ENCODE assay signal across 9 cellular contexts in the genomic region with DNA sequence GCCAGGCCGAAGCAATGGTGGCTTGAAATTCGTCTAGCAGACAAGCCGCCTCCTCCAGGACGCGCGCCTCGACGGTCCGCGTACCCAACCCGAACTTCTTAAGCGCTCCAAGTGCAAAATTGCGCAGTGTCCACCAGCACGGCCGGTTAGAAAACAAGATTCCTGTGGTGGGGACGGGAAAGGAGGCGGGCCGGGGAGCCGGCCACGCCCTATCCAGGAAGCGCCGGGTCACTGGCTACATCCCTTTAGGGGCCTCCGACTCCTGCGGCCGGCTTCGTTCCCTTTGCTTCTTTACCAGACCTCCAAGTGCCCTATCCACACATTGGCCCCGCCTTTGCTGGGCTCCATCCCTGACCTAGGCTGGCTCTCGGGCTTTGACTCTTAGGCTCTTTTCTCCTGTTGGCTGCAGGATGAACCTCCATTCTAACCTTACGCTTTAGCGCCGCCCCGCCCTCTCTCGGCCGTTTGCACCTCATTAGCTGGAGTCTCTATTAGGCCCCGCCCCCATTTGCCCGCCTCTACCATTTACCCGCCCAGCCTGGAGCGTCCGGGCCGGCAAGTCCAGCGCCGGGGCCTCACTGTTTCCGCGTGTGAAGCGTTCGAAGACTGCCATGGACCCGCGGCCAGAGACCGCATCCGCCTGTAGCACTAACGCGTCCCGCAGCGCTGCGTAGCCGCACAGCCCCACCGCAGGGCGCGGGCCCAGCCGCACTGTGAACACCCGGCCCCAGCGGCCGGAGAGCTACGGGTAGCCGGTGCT. TPM values are rescaled to one million over a fixed set of nuclear protein-coding genes. Genes with fewer than 3 reads are reported as not detected.
A peak's percentile ranks its signal among the peaks of the same experiment; 100 is the strongest.
DNase-seq lines count a peak whose midpoint lies in the region; ATAC-seq and TF ChIP-seq lines count a peak whose summit lies in the region.
"Not testable (repeated sequence)": the region's sequence is repeated elsewhere in the genome, so short reads cannot be mapped to it uniquely, and the experiment has no call there.
"Had no signal": no experiment of that assay in that cellular context is flagged by ENCODE, and none has a peak within 500 bp of the region (broad histone marks: within the 10 kb centered on the region; RNA-seq: fewer than 3 reads in every experiment).

No MANE protein-coding gene starts in this region.

- H3K4me1 ChIP-seq in upper lobe of left lung: peaks cover 64 to 72% (median 66%) of the 10 kb centered on the region in 4 donors

- not testable (repeated sequence) for H3K9me3 ChIP-seq in upper lobe of left lung

- TF ChIP-seq POLR2A in upper lobe of left lung (IDR thresholded peaks at IDR 0.05): peak in 1 of 4 donors; percentile 49

- H3K4me3 ChIP-seq in GM12865 (ENCODE audit: low read depth, low read length): peak overlapping the region; percentile 45
- H3K4me3 ChIP-seq in upper lobe of left lung: peak overlapping the region; percentile 25 to 56 (median 45)

- H3K36me3 Mint-ChIP-seq in activated CD4-positive, alpha-beta T cell treated with anti-CD3 and anti-CD28 coated beads, Interleukin-2, amount 10 ng/mL, durations not matched to agents 24 days and 14 days (ENCODE audit: low read depth): peaks cover 27% of the 10 kb centered on the region
- peaks cover 33% of the 10 kb centered on the region for H3K36me3 Mint-ChIP-seq in central memory CD8-positive, alpha-beta T cell (ENCODE audit: insufficient read depth)

- peak overlapping the region; percentile 76 to 82 (median 80) for H3K27ac ChIP-seq in upper lobe of left lung

- H3K4me1 Mint-ChIP-seq in activated CD4-positive, alpha-beta T cell treated with anti-CD3 and anti-CD28 coated beads, Interleukin-2, amount 10 ng/mL, durations not matched to agents 24 days and 14 days: peaks cover 44% of the 10 kb centered on the region
- peaks cover 69% of the 10 kb centered on the region for H3K4me1 Mint-ChIP-seq in central memory CD8-positive, alpha-beta T cell

- TF ChIP-seq CTCF in GM12865 (IDR thresholded peaks at IDR 0.05; ENCODE audit: insufficient read depth, low read depth, low read length, missing control alignments): not testable (repeated sequence)
- TF ChIP-seq CTCF in upper lobe of left lung (IDR thresholded peaks at IDR 0.05): peak in 2 of 6 experiments; percentile 19 to 23

- ATAC-seq in HG02970 (IDR thresholded peaks at IDR 0.05; ENCODE audit: low FRiP score, unreplicated experiment) (peak; percentile 58), upper lobe of left lung (ENCODE audit: low FRiP score in 2 of 2) (peak; percentile 94 to 95)
- ATAC-seq in central memory CD8-positive, alpha-beta T cell (replicated peaks; ENCODE audit: extremely low read depth, poor library complexity, severe bottlenecking): peak; percentile 68

- H3K36me3 ChIP-seq in upper lobe of left lung: peaks cover 14 to 30% (median 26%) of the 10 kb centered on the region in 4 donors

- H3K9me3 Mint-ChIP-seq in activated CD4-positive, alpha-beta T cell treated with anti-CD3 and anti-CD28 coated beads, Interleukin-2, amount 10 ng/mL, durations not matched to agents 24 days and 14 days; central memory CD8-positive, alpha-beta T cell: not testable (repeated sequence)

- WGBS in upper lobe of left lung, 2 donors: 0 to 1% methylated on average over 18 to 23 of the region's 65 CpGs

- H3K27me3 Mint-ChIP-seq in activated CD4-positive, alpha-beta T cell treated with anti-CD3 and anti-CD28 coated beads, Interleukin-2, amount 10 ng/mL, durations not matched to agents 24 days and 14 days: peaks cover 27% of the 10 kb centered on the region
- H3K27me3 Mint-ChIP-seq in central memory CD8-positive, alpha-beta T cell: not testable (repeated sequence)

- intact Hi-C loops in activated CD4-positive, alpha-beta T cell treated with anti-CD3 and anti-CD28 coated beads, Interleukin-2, amount 10 ng/mL, durations not matched to agents 24 days and 14 days (cut with micrococcal nuclease): not testable (repeated sequence)

- peak overlapping the region; percentile 82 for H3K27ac Mint-ChIP-seq in activated CD4-positive, alpha-beta T cell treated with anti-CD3 and anti-CD28 coated beads, Interleukin-2, amount 10 ng/mL, durations not matched to agents 24 days and 14 days
- H3K27ac Mint-ChIP-seq in central memory CD8-positive, alpha-beta T cell (ENCODE audit: low read depth): peak overlapping the region; percentile 94

- TF ChIP-seq EP300 in upper lobe of left lung (IDR thresholded peaks at IDR 0.05): not testable (repeated sequence)

- DNase-seq in GM12865 (ENCODE audit: low read depth): peak; percentile 66
- DNase-seq in NCI-H526 treated with DMSO at 0.1 percent for 48 hours (lab: John Stamatoyannopoulos, UW): peak; percentile 59
- peak; percentile 90 for DNase-seq in activated CD4-positive, alpha-beta T cell treated with anti-CD3 and anti-CD28 coated beads, Interleukin-2, amount 10 ng/mL, durations not matched to agents 24 days and 14 days
- DNase-seq in central memory CD8-positive, alpha-beta T cell (ENCODE audit: low spot score in 2 of 2): not testable (repeated sequence)
- DNase-seq in hepatic stellate cell (ENCODE audit: low spot score): peak; percentile 54
- peak in 50 of 56 donors; percentile 26 to 90 (median 69) for DNase-seq in nucleus accumbens (lab: John Stamatoyannopoulos, UW)
- DNase-seq in upper lobe of left lung: peak; percentile 84 to 94

- peak overlapping the region; percentile 96 for H3K4me3 Mint-ChIP-seq in activated CD4-positive, alpha-beta T cell treated with anti-CD3 and anti-CD28 coated beads, Interleukin-2, amount 10 ng/mL, durations not matched to agents 24 days and 14 days
- peak overlapping the region; percentile 85 for H3K4me3 Mint-ChIP-seq in central memory CD8-positive, alpha-beta T cell

- not testable (repeated sequence) for H3K27me3 ChIP-seq in upper lobe of left lung

RNA-seq across cellular contexts. Expression of a gene that starts 11.8 kb away (rescaled TPM):
- total RNA-seq in activated CD4-positive, alpha-beta T cell treated with anti-CD3 and anti-CD28 coated beads, Interleukin-2, amount 10 ng/mL, durations not matched to agents 24 days and 14 days: 88.9 and 94.4 TPM in 2 replicates
- 100 to 1,000 TPM; 170 to 353 (median 211) TPM for total RNA-seq in upper lobe of left lung

RNA-seq across cellular contexts. Expression of a gene that starts 32.8 kb away (rescaled TPM):
- total RNA-seq in activated CD4-positive, alpha-beta T cell treated with anti-CD3 and anti-CD28 coated beads, Interleukin-2, amount 10 ng/mL, durations not matched to agents 24 days and 14 days: 36.3 and 41.0 TPM in 2 replicates
- 10 to 100 TPM; 39.9 to 78.5 (median 58.6) TPM for total RNA-seq in upper lobe of left lung

RNA-seq across cellular contexts. Expression of a gene that starts 35.5 kb away (rescaled TPM):
- 0.56 TPM in 1 of 2 replicates, not detected in the other for total RNA-seq in activated CD4-positive, alpha-beta T cell treated with anti-CD3 and anti-CD28 coated beads, Interleukin-2, amount 10 ng/mL, durations not matched to agents 24 days and 14 days
- 1 to 10 TPM in 3 of 6 donors, not detected in 3; 1.2 to 5.2 (median 2.1) TPM for total RNA-seq in upper lobe of left lung

RNA-seq across cellular contexts. Expression of a gene that starts 39.4 kb away (rescaled TPM):
- total RNA-seq in activated CD4-positive, alpha-beta T cell treated with anti-CD3 and anti-CD28 coated beads, Interleukin-2, amount 10 ng/mL, durations not matched to agents 24 days and 14 days: not detected in 2 replicates
- total RNA-seq in upper lobe of left lung: 10 to 100 TPM in 1 of 6 donors, 1 to 10 TPM in 4, not detected in 1; 1.5 to 11.6 (median 2.9) TPM
- total RNA-seq: H4 had no signal

RNA-seq across cellular contexts. Expression of a gene that starts 59.8 kb away (rescaled TPM):
- 268 and 273 TPM in 2 replicates for total RNA-seq in activated CD4-positive, alpha-beta T cell treated with anti-CD3 and anti-CD28 coated beads, Interleukin-2, amount 10 ng/mL, durations not matched to agents 24 days and 14 days
- 10 to 100 TPM; 32.4 to 90.1 (median 55.3) TPM for total RNA-seq in upper lobe of left lung
